In genomic region chr1:222286039-222286438, GRCh38 we compare ENCODE assay signal across 26 cellular contexts.
A peak's percentile ranks its signal among the peaks of the same experiment; 100 is the strongest.
DNase-seq lines count a peak whose midpoint lies in the region; ATAC-seq and TF ChIP-seq lines count a peak whose summit lies in the region.
"Had no signal": no experiment of that assay in that cellular context is flagged by ENCODE, and none has a peak within 500 bp of the region (broad histone marks: within the 10 kb centered on the region; RNA-seq: fewer than 3 reads in every experiment).

No MANE protein-coding gene starts in this region.

- no peaks in the 10 kb centered on the region for H3K79me1 ChIP-seq in mesenchymal stem cell (replicated peaks; ENCODE audit: low read length, poor library complexity, severe bottlenecking)

- no peaks in the 10 kb centered on the region for H3K9me2 ChIP-seq in SK-N-SH

- H4K20me1 ChIP-seq in SK-N-SH (ENCODE audit: insufficient read depth): no peaks in the 10 kb centered on the region

- 67% methylated on average over 3 of the region's 3 CpGs for WGBS in mesenchymal stem cell
- 31% methylated on average over 3 of the region's 3 CpGs for WGBS in SK-N-SH (ENCODE audit: low lambda C conversion rate)

- peak overlapping the region in 1 of 2 experiments; percentile 58 for H3K18ac ChIP-seq in mesenchymal stem cell (ENCODE audit: low read depth in 1 of 2, low read length in 2 of 2)

- no peak overlapping the region for H4K91ac ChIP-seq in mesenchymal stem cell (ENCODE audit: low read length)

- H3K4me3 ChIP-seq in NT2/D1 (ENCODE audit: insufficient read length, low read depth) (no peak overlapping the region), mesenchymal stem cell (ENCODE audit: insufficient read depth in 1 of 2, low read depth in 1 of 2, low read length in 2 of 2) (no peak overlapping the region), SK-N-SH (ENCODE audit: low read depth in 2 of 2, low read length in 1 of 2) (no peak overlapping the region)
- H3K4me3 ChIP-seq in CD4-positive, alpha-beta memory T cell (ENCODE audit: low read length in 2 of 2): no peak overlapping the region
- H3K4me3 ChIP-seq: GM23248, PC-9 had no signal

- H3K36me3 ChIP-seq in NT2/D1 (ENCODE audit: insufficient read depth, insufficient read length, low read length) (no peaks in the 10 kb centered on the region), mesenchymal stem cell (ENCODE audit: control insufficient read depth in 1 of 2, insufficient read depth in 2 of 2, low read depth in 1 of 2, low read length in 2 of 2) (no peaks in the 10 kb centered on the region), SK-N-SH (replicated peaks in 1 of 2; ENCODE audit: control insufficient read depth in 1 of 2, insufficient read depth in 2 of 2, low read length in 1 of 2) (no peaks in the 10 kb centered on the region)
- no peaks in the 10 kb centered on the region for H3K36me3 ChIP-seq in CD4-positive, alpha-beta memory T cell (ENCODE audit: insufficient read depth, low read length)

- POLR2A ChIA-PET in SK-N-SH (lab: Yijun Ruan, JAX): no interaction called here
- POLR2A ChIA-PET in CD4-positive, alpha-beta memory T cell (lab: Charles Lee; ENCODE audit: partially characterized antibody): no interaction called here

- H3K4me3 Mint-ChIP-seq in CD4-positive, alpha-beta memory T cell: no peak overlapping the region
- H3K4me3 Mint-ChIP-seq: CD8-positive, alpha-beta memory T cell; H9 had no signal

- no peak overlapping the region for H3K4me2 ChIP-seq in mesenchymal stem cell (ENCODE audit: low read length, poor library complexity, severe bottlenecking)
- H3K4me2 ChIP-seq in SK-N-SH: no peak overlapping the region
- H3K4me2 ChIP-seq: PC-9 had no signal

- no peak overlapping the region for H2BK5ac ChIP-seq in mesenchymal stem cell (ENCODE audit: low read depth, low read length, poor library complexity, severe bottlenecking)

- H3K36me3 Mint-ChIP-seq in CD4-positive, alpha-beta memory T cell: no peaks in the 10 kb centered on the region

- no peak for ATAC-seq in HG02588 (IDR thresholded peaks at IDR 0.05; ENCODE audit: unreplicated experiment)

- H3F3A ChIP-seq in SK-N-SH (replicated peaks; ENCODE audit: insufficient read depth): no peaks in the 10 kb centered on the region

- no peak for TF ChIP-seq CTCF in SK-N-SH (IDR thresholded peaks at IDR 0.05)

- no peak overlapping the region for H3K9ac ChIP-seq in NT2/D1 (ENCODE audit: insufficient read length, low read depth)
- H3K9ac ChIP-seq in mesenchymal stem cell (ENCODE audit: low read length): no peak overlapping the region
- H3K9ac ChIP-seq in SK-N-SH: no peak overlapping the region
- H3K9ac ChIP-seq: GM23248 had no signal

- H3K79me2 ChIP-seq in SK-N-SH (ENCODE audit: insufficient read depth): no peaks in the 10 kb centered on the region

- H3K27ac Mint-ChIP-seq in CD4-positive, alpha-beta memory T cell: no peak overlapping the region
- H3K27ac Mint-ChIP-seq: H9 had no signal

- H3K27ac ChIP-seq in mesenchymal stem cell (ENCODE audit: low read length, poor library complexity, severe bottlenecking): no peak overlapping the region
- H3K27ac ChIP-seq in SK-N-SH (ENCODE audit: low read depth in 2 of 2, low read length in 1 of 2): no peak overlapping the region
- H3K27ac ChIP-seq in CD4-positive, alpha-beta memory T cell (ENCODE audit: low read depth, low read length): no peak overlapping the region
- H3K27ac ChIP-seq: C4-2B, GM23248, PC-9, RWPE1 had no signal

- no peak overlapping the region for H4K8ac ChIP-seq in mesenchymal stem cell (ENCODE audit: low read length)

- no peaks in the 10 kb centered on the region for H3K4me1 Mint-ChIP-seq in CD4-positive, alpha-beta memory T cell
- H3K4me1 Mint-ChIP-seq: CD8-positive, alpha-beta memory T cell; H9 had no signal

- H3K27me3 ChIP-seq in NT2/D1 (ENCODE audit: insufficient read depth, insufficient read length) (no peaks in the 10 kb centered on the region), mesenchymal stem cell (ENCODE audit: control insufficient read depth in 1 of 2, insufficient read depth in 1 of 2, low read length in 2 of 2) (no peaks in the 10 kb centered on the region), SK-N-SH (ENCODE audit: insufficient read depth) (no peaks in the 10 kb centered on the region)
- H3K27me3 ChIP-seq in CD4-positive, alpha-beta memory T cell (ENCODE audit: insufficient read depth, low read length): no peaks in the 10 kb centered on the region

- H3K14ac ChIP-seq in mesenchymal stem cell (ENCODE audit: low read length in 2 of 2): no peak overlapping the region

- H3K4me1 ChIP-seq in NT2/D1 (ENCODE audit: insufficient read depth, insufficient read length) (no peaks in the 10 kb centered on the region), mesenchymal stem cell (ENCODE audit: control insufficient read depth, insufficient read depth, low read depth, low read length) (peaks cover 6% of the 10 kb centered on the region), SK-N-SH (ENCODE audit: control insufficient read depth in 1 of 2, insufficient read depth in 2 of 2, low read depth in 1 of 2, low read length in 1 of 2) (no peaks in the 10 kb centered on the region; a peak in 1 of 4 replicates)
- no peaks in the 10 kb centered on the region for H3K4me1 ChIP-seq in CD4-positive, alpha-beta memory T cell (ENCODE audit: insufficient read depth, low read length)

- no peaks in the 10 kb centered on the region for H3K9me3 ChIP-seq in NT2/D1 (ENCODE audit: insufficient read depth, low read length)
- H3K9me3 ChIP-seq in mesenchymal stem cell (ENCODE audit: control insufficient read depth, low read length): no peaks in the 10 kb centered on the region
- H3K9me3 ChIP-seq in SK-N-SH: no peaks in the 10 kb centered on the region
- H3K9me3 ChIP-seq in CD4-positive, alpha-beta memory T cell (ENCODE audit: control insufficient read depth in 1 of 2, low read length in 2 of 2): no peaks in the 10 kb centered on the region

- H2AFZ ChIP-seq in mesenchymal stem cell (ENCODE audit: low read depth, low read length) (no peak overlapping the region), SK-N-SH (ENCODE audit: low read depth) (no peak overlapping the region)
- H2AFZ ChIP-seq: GM23248, PC-9 had no signal

- CTCF ChIA-PET in SK-N-SH (lab: Yijun Ruan, JAX): interaction anchor here (0.9 kb wide), 1 partner anchor 1022 kb away, joined by 3 read pairs; no protein-coding TSS in a partner anchor
- CTCF ChIA-PET in CD4-positive, alpha-beta memory T cell (lab: Charles Lee; ENCODE audit: partially characterized antibody): interaction anchor here (0.5 to 1.6 kb wide), 3 partner anchors 11 to 169 kb away, joined by 3 to 5 read pairs (median 3); no protein-coding TSS in a partner anchor

- TF ChIP-seq RAD21 in SK-N-SH (IDR thresholded peaks at IDR 0.05; ENCODE audit: low read length): no peak

- no peak overlapping the region for H2BK15ac ChIP-seq in mesenchymal stem cell (ENCODE audit: low read depth, poor library complexity, severe bottlenecking)

- H3K27me3 Mint-ChIP-seq in CD4-positive, alpha-beta memory T cell: peaks cover 3 to 4% of the 10 kb centered on the region in 2 donors

- H3K23ac ChIP-seq in mesenchymal stem cell (ENCODE audit: low read length in 2 of 2): no peak overlapping the region

- H3K9me3 Mint-ChIP-seq in CD4-positive, alpha-beta memory T cell: peaks cover 0 to 3% (median 0%) of the 10 kb centered on the region in 8 donors
- H3K9me3 Mint-ChIP-seq: H9 had no signal

- no peak for TF ChIP-seq EP300 in SK-N-SH (IDR thresholded peaks at IDR 0.05; ENCODE audit: borderline replicate concordance in 1 of 2, low read depth in 1 of 2, low read length in 1 of 2)

- DNase-seq in NT2/D1 (ENCODE audit: low read depth, low spot score) (peak; percentile 27), glomerular visceral epithelial cell (ENCODE audit: extremely low spot score) (peak; percentile 2), mesenchymal stem cell (peak; percentile 21), SK-N-SH (no peak), GDM1 (lab: John Stamatoyannopoulos, UW) (no peak)
- no peak for DNase-seq in CD4-positive, alpha-beta memory T cell
- DNase-seq: CD8-positive, alpha-beta memory T cell; DMS 273 treated with DMSO at 0.1 percent for 48 hours; DMS79; EL; GM23248; H9; NCI-H1092; NCI-H1436; NCI-H187; NCI-H2171 treated with DMSO at 0.1 percent for 48 hours; NCI-H345; NCI-H510A treated with DMSO at 0.1 percent for 48 hours; NCI-H748 treated with DMSO at 0.1 percent for 48 hours; NK-92 treated with Interleukin-12 subunit alpha and Interleukin-12 subunit beta, amount 100 ng/mL, for 24 hours; PC-9; SHP77; T-helper 1 cell had no signal

- intact Hi-C loops in CD4-positive, alpha-beta memory T cell (cut with micrococcal nuclease): no loop called here

- no peak overlapping the region for H3K4ac ChIP-seq in mesenchymal stem cell (ENCODE audit: low read depth in 1 of 2, low read length in 2 of 2)

- H2BK120ac ChIP-seq in mesenchymal stem cell (ENCODE audit: low read depth, low read length): no peak overlapping the region

- H2BK12ac ChIP-seq in mesenchymal stem cell (ENCODE audit: low read length in 2 of 2): peak overlapping the region; percentile 5 to 45

- no peak overlapping the region for H2AK5ac ChIP-seq in mesenchymal stem cell (ENCODE audit: low read length, severe bottlenecking)

TF ChIP-seq in SK-N-SH, 30 proteins besides CTCF, POLR2A, EP300 and RAD21:
- no peak for TF ChIP-seq RXRA (IDR thresholded peaks at IDR 0.05; ENCODE audit: borderline replicate concordance, low read depth)
- no peak for TF ChIP-seq TEAD4 (IDR thresholded peaks at IDR 0.05; ENCODE audit: borderline replicate concordance, insufficient read depth)
- TF ChIP-seq, protein P1, sequence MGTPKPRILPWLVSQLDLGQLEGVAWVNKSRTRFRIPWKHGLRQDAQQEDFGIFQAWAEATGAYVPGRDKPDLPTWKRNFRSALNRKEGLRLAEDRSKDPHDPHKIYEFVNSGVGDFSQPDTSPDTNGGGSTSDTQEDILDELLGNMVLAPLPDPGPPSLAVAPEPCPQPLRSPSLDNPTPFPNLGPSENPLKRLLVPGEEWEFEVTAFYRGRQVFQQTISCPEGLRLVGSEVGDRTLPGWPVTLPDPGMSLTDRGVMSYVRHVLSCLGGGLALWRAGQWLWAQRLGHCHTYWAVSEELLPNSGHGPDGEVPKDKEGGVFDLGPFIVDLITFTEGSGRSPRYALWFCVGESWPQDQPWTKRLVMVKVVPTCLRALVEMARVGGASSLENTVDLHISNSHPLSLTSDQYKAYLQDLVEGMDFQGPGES (IDR thresholded peaks at IDR 0.05; ENCODE audit: low read depth, low read length): no peak

Comparison
In these comparisons a context has a peak if more than half of its experiments do, and no peak if none do; other contexts are left out.
1. DNase-seq: peak in NT2/D1 (single experiment), glomerular visceral epithelial cell (single experiment) and mesenchymal stem cell (single experiment); none in SK-N-SH (single experiment), GDM1 (single experiment) and CD4-positive, alpha-beta memory T cell (0 of 5).